22 cellular contexts compared by ENCODE assay signal in genomic region chrX:130577431-130577830, GRCh38.
DNase-seq lines count a peak whose midpoint lies in the region; ATAC-seq, FAIRE-seq and TF ChIP-seq lines count a peak whose summit lies in the region.
"Had no signal": no experiment of that assay in that cellular context is flagged by ENCODE, and none has a peak within 500 bp of the region (broad histone marks: within the 10 kb centered on the region; RNA-seq: fewer than 3 reads in every experiment).

No MANE protein-coding gene starts in this region.

- intact Hi-C loops in heart left ventricle (cut with DNase I): loop anchor here in 9 of 10 donors (5.0 to 10.0 kb wide), 2 partner anchors 337 to 340 kb away; no protein-coding TSS in a partner anchor

- TF ChIP-seq CTCF in heart left ventricle (IDR thresholded peaks at IDR 0.05) (no peak), WERI-Rb-1 (IDR thresholded peaks at IDR 0.05; ENCODE audit: low read depth, low read length) (no peak)

- H3K4me3 ChIP-seq in heart left ventricle (no peak overlapping the region), WERI-Rb-1 (ENCODE audit: low read depth, low read length) (no peak overlapping the region)
- H3K4me3 ChIP-seq: BLaER1 had no signal

- no peak for TF ChIP-seq POLR2A in heart left ventricle (IDR thresholded peaks at IDR 0.05)

- H3K4me1 ChIP-seq in heart left ventricle: no peaks in the 10 kb centered on the region
- H3K4me1 ChIP-seq: BE2C, BLaER1, Caco-2 had no signal

- DNase-seq in GM18507 (ENCODE audit: extremely low spot score, insufficient read length, low read depth) (no peak), SK-MEL-5 (ENCODE audit: low read depth, low spot score) (peak; percentile 74), foreskin melanocyte (peak; percentile 62), GDM1 (lab: John Stamatoyannopoulos, UW) (no peak), EL (no peak), heart left ventricle (no peak), WERI-Rb-1 (no peak)
- DNase-seq: 8988T; ACHN; BE2C; C1 segment of cervical spinal cord; Caco-2; Calu3; CD4-positive, alpha-beta memory T cell; CD4-positive, CD25-positive, alpha-beta regulatory T cell; CD8-positive, alpha-beta memory T cell; DMS79 treated with DMSO at 0.1 percent for 48 hours; GF-D8 had no signal

- H3K9me3 ChIP-seq in heart left ventricle (peaks cover 0 to 5% (median 0%) of the 10 kb centered on the region in 12 donors), WERI-Rb-1 (ENCODE audit: severe bottlenecking) (no peaks in the 10 kb centered on the region)
- H3K9me3 ChIP-seq: BE2C, BLaER1, Caco-2 had no signal

- WGBS in heart left ventricle, 4 donors: 85 to 97% (median 88%) methylated on average over 2 of the region's 2 CpGs

- ATAC-seq in heart left ventricle: no peak

- peak; percentile 18 for FAIRE-seq in GM18507 (lab: Jason Lieb, UNC)
- FAIRE-seq: A204.1, D721Med, GM12891 had no signal

- H3K27ac ChIP-seq in heart left ventricle (no peak overlapping the region), WERI-Rb-1 (no peak overlapping the region)
- H3K27ac ChIP-seq: BLaER1 had no signal

- H3K27me3 ChIP-seq in heart left ventricle: peaks cover 0 to 9% (median 0%) of the 10 kb centered on the region in 9 donors
- H3K27me3 ChIP-seq in WERI-Rb-1 (ENCODE audit: insufficient read depth, low read depth, severe bottlenecking): peaks cover 7% of the 10 kb centered on the region
- H3K27me3 ChIP-seq: BE2C had no signal

- no peaks in the 10 kb centered on the region for H3K36me3 ChIP-seq in heart left ventricle
- H3K36me3 ChIP-seq in WERI-Rb-1: no peaks in the 10 kb centered on the region
- H3K36me3 ChIP-seq: BE2C, BLaER1 had no signal

- in situ Hi-C loops in SK-MEL-5 (cut with HindIII; ENCODE audit: low pct_unique_long_range_greater_than_20kb, low sequenced_read_pairs): no loop called here

Comparison
In these comparisons a context has a peak if more than half of its experiments do, and no peak if none do; other contexts are left out.
1. DNase-seq: peak in SK-MEL-5 (single experiment) and foreskin melanocyte (single experiment); none in GM18507 (single experiment), GDM1 (single experiment), EL (single experiment), heart left ventricle (0 of 5) and WERI-Rb-1 (single experiment).